ENCODE assay signal across 8 cellular contexts in genomic region chr12:89345830-89346740, GRCh38. TPM values are rescaled to one million over a fixed set of nuclear protein-coding genes. Genes with fewer than 3 reads are reported as not detected.
DNase-seq lines count a peak whose midpoint lies in the region; ATAC-seq, FAIRE-seq and TF ChIP-seq lines count a peak whose summit lies in the region.

No MANE protein-coding gene starts in this region.

- H3K9me2 ChIP-seq in OCI-LY7 (ENCODE audit: insufficient read depth, low read length): no peaks in the 10 kb centered on the region

- dilution Hi-C loops in keratinocyte (cut with MboI; ENCODE audit: extremely low pct_ligation_motif_present, low sequenced_read_pairs): loop anchor here (25.0 kb wide), 1 partner anchor 284 kb away; no protein-coding TSS in a partner anchor

- intact Hi-C loops in OCI-LY7 (cut with micrococcal nuclease; ENCODE audit: unreplicated experiment): loop anchor here (5.0 kb wide), 2 partner anchors 99 to 181 kb away; partner anchors contain the start of gene POC1B
- intact Hi-C loops in Caco-2 (cut with micrococcal nuclease; ENCODE audit: unreplicated experiment): no loop called here

- POLR2A ChIA-PET in OCI-LY7 (lab: Charles Lee): interaction anchor here (0.6 to 3.0 kb wide), 22 partner anchors 9 to 1862 kb away, joined by 3 to 23 read pairs (median 3); no protein-coding TSS in a partner anchor
- POLR2A ChIA-PET in Caco-2 (lab: Charles Lee): interaction anchor here (0.8 kb wide), 1 partner anchor 11 kb away, joined by 3 read pairs; no protein-coding TSS in a partner anchor

- H3K27ac Mint-ChIP-seq in IgD-negative memory B cell (peak overlapping the region; percentile 8 to 74 (median 72)), Caco-2 (ENCODE audit: unreplicated experiment) (no peak overlapping the region)
- H3K27ac Mint-ChIP-seq in stimulated activated naive B cell treated with anti-CD40 and anti-IgM and Interleukin-4, amounts not matched to agents 10 μg/mL and 1 μg/mL and 100 μg/mL, for 72 hours: peak overlapping the region; percentile 70

- ATAC-seq in GM21786 (IDR thresholded peaks at IDR 0.05; ENCODE audit: unreplicated experiment): peak; percentile 98
- peak; percentile 97 to 98 for ATAC-seq in stimulated activated naive B cell treated with anti-CD40 and anti-IgM and Interleukin-4, amounts not matched to agents 10 μg/mL and 1 μg/mL and 100 μg/mL, for 72 hours (replicated peaks)

- H4K20me1 ChIP-seq in OCI-LY7 (ENCODE audit: insufficient read depth, low read length) (no peaks in the 10 kb centered on the region), keratinocyte (ENCODE audit: control insufficient read depth, extremely low read depth, insufficient read depth, low read length) (peaks cover 32% of the 10 kb centered on the region)

- H3K27ac ChIP-seq in OCI-LY7 (ENCODE audit: low read depth, low read length, poor library complexity, severe bottlenecking) (peak overlapping the region; percentile 77), brain microvascular endothelial cell (no peak overlapping the region), keratinocyte (ENCODE audit: control insufficient read depth, insufficient read depth, low read length) (no peak overlapping the region)

- H3K9ac ChIP-seq in keratinocyte (ENCODE audit: control insufficient read depth, extremely low read depth, insufficient read depth, low read length): no peak overlapping the region

- H3K27me3 Mint-ChIP-seq in IgD-negative memory B cell (peaks cover 2% of the 10 kb centered on the region), Caco-2 (ENCODE audit: insufficient read depth, unreplicated experiment) (no peaks in the 10 kb centered on the region)
- H3K27me3 Mint-ChIP-seq in stimulated activated naive B cell treated with anti-CD40 and anti-IgM and Interleukin-4, amounts not matched to agents 10 μg/mL and 1 μg/mL and 100 μg/mL, for 72 hours: peaks cover 0 to 6% of the 10 kb centered on the region in 2 donors

- H3K79me2 ChIP-seq in OCI-LY7 (ENCODE audit: insufficient read depth, low read depth, low read length) (no peaks in the 10 kb centered on the region), keratinocyte (ENCODE audit: control insufficient read depth, insufficient read depth, low read length) (peaks cover 31% of the 10 kb centered on the region)

- H3K36me3 ChIP-seq in OCI-LY7 (ENCODE audit: insufficient read depth, low read length) (no peaks in the 10 kb centered on the region), brain microvascular endothelial cell (replicated peaks) (peaks cover 25% of the 10 kb centered on the region), keratinocyte (ENCODE audit: control insufficient read depth in 2 of 2, extremely low read depth in 1 of 2, insufficient read depth in 2 of 2, low read length in 2 of 2) (peaks cover 18 to 30% of the 10 kb centered on the region in 2 experiments), Caco-2 (ENCODE audit: control insufficient read depth, insufficient read depth, low read length) (no peaks in the 10 kb centered on the region)

- peaks cover 37 to 52% (median 37%) of the 10 kb centered on the region in 3 donors for H3K4me1 Mint-ChIP-seq in IgD-negative memory B cell
- peaks cover 45 to 73% of the 10 kb centered on the region in 2 donors for H3K4me1 Mint-ChIP-seq in stimulated activated naive B cell treated with anti-CD40 and anti-IgM and Interleukin-4, amounts not matched to agents 10 μg/mL and 1 μg/mL and 100 μg/mL, for 72 hours
- H3K4me1 Mint-ChIP-seq in Caco-2 (ENCODE audit: low read depth, unreplicated experiment): peaks cover 30% of the 10 kb centered on the region

- H3K9me3 ChIP-seq in OCI-LY7 (ENCODE audit: low read length) (no peaks in the 10 kb centered on the region), keratinocyte (ENCODE audit: control insufficient read depth, low read depth, low read length) (no peaks in the 10 kb centered on the region), Caco-2 (no peaks in the 10 kb centered on the region)

- peak overlapping the region; percentile 71 for H3K4me2 ChIP-seq in OCI-LY7 (ENCODE audit: low read length)
- H3K4me2 ChIP-seq in keratinocyte (ENCODE audit: control insufficient read depth, extremely low read depth, insufficient read depth, low read depth, low read length): no peak overlapping the region

- H3K36me3 Mint-ChIP-seq in IgD-negative memory B cell: peaks cover 4% of the 10 kb centered on the region
- peaks cover 0 to 8% of the 10 kb centered on the region in 2 donors for H3K36me3 Mint-ChIP-seq in stimulated activated naive B cell treated with anti-CD40 and anti-IgM and Interleukin-4, amounts not matched to agents 10 μg/mL and 1 μg/mL and 100 μg/mL, for 72 hours
- H3K36me3 Mint-ChIP-seq in Caco-2 (ENCODE audit: insufficient read depth, unreplicated experiment): peaks cover 40% of the 10 kb centered on the region

- peak overlapping the region; percentile 27 to 92 (median 80) for H3K4me3 Mint-ChIP-seq in IgD-negative memory B cell
- peak overlapping the region; percentile 80 to 82 for H3K4me3 Mint-ChIP-seq in stimulated activated naive B cell treated with anti-CD40 and anti-IgM and Interleukin-4, amounts not matched to agents 10 μg/mL and 1 μg/mL and 100 μg/mL, for 72 hours
- no peak overlapping the region for H3K4me3 Mint-ChIP-seq in Caco-2 (ENCODE audit: unreplicated experiment)

- H2AFZ ChIP-seq in OCI-LY7 (ENCODE audit: low read length): peak overlapping the region; percentile 70; the same call in 1 of the 2 replicates
- H2AFZ ChIP-seq in keratinocyte (ENCODE audit: control insufficient read depth, low read length): no peak overlapping the region

- BruUV-seq in OCI-LY7 (replicated peaks; lab: Mats Ljungman, UMichigan): no TSS peak
- BruUV-seq in Caco-2 (replicated peaks; lab: Mats Ljungman, UMichigan): no TSS peak

- H3K9me3 Mint-ChIP-seq in IgD-negative memory B cell (no peaks in the 10 kb centered on the region), Caco-2 (ENCODE audit: unreplicated experiment) (no peaks in the 10 kb centered on the region)
- no peaks in the 10 kb centered on the region for H3K9me3 Mint-ChIP-seq in stimulated activated naive B cell treated with anti-CD40 and anti-IgM and Interleukin-4, amounts not matched to agents 10 μg/mL and 1 μg/mL and 100 μg/mL, for 72 hours

- no peaks in the 10 kb centered on the region for H3K9me1 ChIP-seq in keratinocyte (ENCODE audit: control insufficient read depth, extremely low read depth, insufficient read depth, low read length)

- H3K27me3 ChIP-seq in brain microvascular endothelial cell (replicated peaks) (no peaks in the 10 kb centered on the region), keratinocyte (ENCODE audit: control insufficient read depth, extremely low read depth, insufficient read depth, low read length) (no peaks in the 10 kb centered on the region), Caco-2 (replicated peaks; ENCODE audit: control insufficient read depth, insufficient read depth, low read length) (no peaks in the 10 kb centered on the region)

- in situ Hi-C loops in brain microvascular endothelial cell (cut with HindIII; ENCODE audit: low pct_ligation_motif_present, low sequenced_read_pairs): no loop called here

- no peak overlapping the region for H3K4me3 ChIP-seq in GM12865 (ENCODE audit: low read depth, low read length)
- peak overlapping the region; percentile 52 for H3K4me3 ChIP-seq in OCI-LY7 (ENCODE audit: low read depth, low read length, poor library complexity, severe bottlenecking)
- no peak overlapping the region for H3K4me3 ChIP-seq in brain microvascular endothelial cell (ENCODE audit: low read depth, low read length)
- H3K4me3 ChIP-seq in keratinocyte (ENCODE audit: control insufficient read depth in 2 of 3, extremely low read depth in 1 of 3, insufficient read depth in 2 of 3, low read depth in 1 of 3, low read length in 3 of 3): no peak overlapping the region
- no peak overlapping the region for H3K4me3 ChIP-seq in Caco-2 (ENCODE audit: low read depth, low read length)

- DNase-seq in GM12865 (ENCODE audit: low read depth): peak; percentile 92
- DNase-seq in OCI-LY7 (ENCODE audit: low spot score): peak; percentile 94
- DNase-seq in brain microvascular endothelial cell: peak; percentile 73
- no peak for DNase-seq in keratinocyte (ENCODE audit: low read depth, low spot score)
- peak; percentile 79 for DNase-seq in stimulated activated naive B cell treated with anti-CD40 and anti-IgM and Interleukin-4, amounts not matched to agents 10 μg/mL and 1 μg/mL and 100 μg/mL, for 72 hours
- no peak for DNase-seq in Caco-2

- CTCF ChIA-PET in OCI-LY7 (lab: Charles Lee; ENCODE audit: unreplicated experiment): interaction anchor here (0.8 to 2.2 kb wide), 2 partner anchors 30 to 32 kb away, joined by 5 to 8 read pairs; no protein-coding TSS in a partner anchor
- CTCF ChIA-PET in Caco-2 (lab: Charles Lee): interaction anchor here (0.7 to 1.1 kb wide), 2 partner anchors 154 to 308 kb away, joined by 3 read pairs; no protein-coding TSS in a partner anchor

- peaks cover 57% of the 10 kb centered on the region for H3K4me1 ChIP-seq in OCI-LY7 (ENCODE audit: insufficient read depth, low read length, poor library complexity, severe bottlenecking)
- H3K4me1 ChIP-seq in keratinocyte (ENCODE audit: control insufficient read depth, extremely low read depth, insufficient read depth, low read length): peaks cover 19% of the 10 kb centered on the region
- H3K4me1 ChIP-seq in Caco-2: no peaks in the 10 kb centered on the region

- TF ChIP-seq CTCF in GM12865 (IDR thresholded peaks at IDR 0.05; ENCODE audit: insufficient read depth, low read depth, low read length, missing control alignments) (no peak), OCI-LY7 (conservative IDR thresholded peaks at IDR 0.05; ENCODE audit: low read length) (no peak), brain microvascular endothelial cell (IDR thresholded peaks at IDR 0.05; ENCODE audit: low read depth, low read length, missing control alignments) (no peak), keratinocyte (optimal IDR thresholded peaks at IDR 0.05 in 1 of 3, IDR thresholded peaks at IDR 0.05 in 1 of 3, conservative IDR thresholded peaks at IDR 0.05 in 1 of 3; ENCODE audit: extremely low read depth in 1 of 3, insufficient read depth in 2 of 3, low read length in 3 of 3) (no peak), Caco-2 (IDR thresholded peaks at IDR 0.05; ENCODE audit: insufficient read depth in 1 of 2, low read depth in 1 of 2, low read length in 1 of 2, severe bottlenecking in 1 of 2, unreplicated experiment in 1 of 2) (no peak)

- FAIRE-seq in keratinocyte (lab: Jason Lieb, UNC): peak; percentile 62

RNA-seq across cellular contexts. Expression of gene DUSP6, which starts 6.2 kb away (rescaled TPM):
- polyA plus RNA-seq in IgD-negative memory B cell (7.7 TPM), keratinocyte (205 to 251 TPM (median 221 TPM) in 3 replicates)
- 0.47 and 1.9 TPM in 2 replicates for total RNA-seq in OCI-LY7 (2014; rRNA removed; shearing (Covaris generic))
- total RNA-seq in OCI-LY7 (2022) (1.3 and 2.2 TPM in 2 replicates), Caco-2 (2022) (22.4 and 30.8 TPM in 2 replicates)
- polyA plus RNA-seq in keratinocyte (2011; ENCODE audit: low read depth): 66.1 TPM
- polyA plus RNA-seq in keratinocyte (2011; cell fraction: cytosol; rRNA removed): 66.2 and 96.4 TPM in 2 replicates
- 255 and 281 TPM in 2 replicates for polyA plus RNA-seq in keratinocyte (2011; cell fraction: nucleus; rRNA removed)
- polyA plus RNA-seq in keratinocyte (2012; ENCODE audit: low replicate concordance): 82.7 and 187 TPM in 2 replicates
- 454 to 649 TPM (median 503 TPM) in 3 replicates for polyA minus RNA-seq in keratinocyte
- polyA minus RNA-seq in keratinocyte (2011; cell fraction: cytosol; rRNA and poly(A)+ RNA removed): 290 TPM
- 297 and 332 TPM in 2 replicates for polyA minus RNA-seq in keratinocyte (2011; cell fraction: nucleus; rRNA and poly(A)+ RNA removed)

Comparison
In these comparisons a context has a peak if more than half of its experiments do, and no peak if none do; other contexts are left out.
1. DNase-seq: peak in GM12865 (single experiment), OCI-LY7 (single experiment), brain microvascular endothelial cell (single experiment) and stimulated activated naive B cell treated with anti-CD40 and anti-IgM and Interleukin-4, amounts not matched to agents 10 μg/mL and 1 μg/mL and 100 μg/mL, for 72 hours (single experiment); none in keratinocyte (single experiment) and Caco-2 (0 of 2).